ENCODE assay signal across 21 cellular contexts in genomic region chr13:110336681-110337080, GRCh38. TPM values are rescaled to one million over a fixed set of nuclear protein-coding genes. Genes with fewer than 3 reads are reported as not detected.
DNase-seq lines count a peak whose midpoint lies in the region; ATAC-seq and TF ChIP-seq lines count a peak whose summit lies in the region.
"Had no signal": no experiment of that assay in that cellular context is flagged by ENCODE, and none has a peak within 500 bp of the region (broad histone marks: within the 10 kb centered on the region; RNA-seq: fewer than 3 reads in every experiment).

No MANE protein-coding gene starts in this region.

- 61 to 68% methylated on average over 5 of the region's 5 CpGs for WGBS in lung, 2 donors
- WGBS in stomach, 5 donors = 52 to 72% (median 66%) methylated on average over 5 of the region's 5 CpGs

- no peak overlapping the region for H3K4me3 Mint-ChIP-seq in endothelial cell (ENCODE audit: unreplicated experiment)
- H3K4me3 Mint-ChIP-seq: activated CD4-positive, alpha-beta memory T cell treated with anti-CD3 and anti-CD28 coated beads, Interleukin-2, amount 10 ng/mL, durations not matched to agents 7 days and 5 days; activated naive CD4-positive, alpha-beta T cell treated with anti-CD3 and anti-CD28 coated beads, Interleukin-2, amount 10 ng/mL, durations not matched to agents 7 days and 5 days; activated T-cell treated with anti-CD3 and anti-CD28 coated beads, Interleukin-2, amount 50 U/mL, for 24 hours; CD4-positive, alpha-beta T cell had no signal

- H3K9me3 ChIP-seq in lung (ENCODE audit: control insufficient read depth in 2 of 2, insufficient read depth in 1 of 2, low read length in 1 of 2) (no peaks in the 10 kb centered on the region), stomach (no peaks in the 10 kb centered on the region)
- H3K9me3 ChIP-seq: HAP-1, MG63 had no signal

- H3K4me1 ChIP-seq in lung (ENCODE audit: control insufficient read depth in 2 of 2, insufficient read depth in 2 of 2, low read length in 2 of 2) (peaks cover 26 to 32% of the 10 kb centered on the region in 2 donors), stomach (peaks cover 2 to 97% (median 56%) of the 10 kb centered on the region in 4 donors)
- H3K4me1 ChIP-seq: HAP-1, parathyroid adenoma had no signal

- peak; percentile 5 for TF ChIP-seq EP300 in stomach (IDR thresholded peaks at IDR 0.05)

- DNase-seq in M059J (ENCODE audit: low read depth) = peak; percentile 80
- DNase-seq in endothelial cell (ENCODE audit: low spot score) = no peak
- no peak for DNase-seq in lung (ENCODE audit: low spot score)
- DNase-seq in stomach = no peak
- DNase-seq in AML-193 (lab: John Stamatoyannopoulos, UW) = no peak
- DNase-seq in T-helper 9 cell = no peak
- DNase-seq in NCI-H1105 treated with DMSO at 0.1 percent for 48 hours (lab: John Stamatoyannopoulos, UW) = no peak
- DNase-seq: activated CD4-positive, alpha-beta memory T cell treated with anti-CD3 and anti-CD28 coated beads, Interleukin-2, amount 10 ng/mL, durations not matched to agents 7 days and 5 days; activated naive CD4-positive, alpha-beta T cell treated with anti-CD3 and anti-CD28 coated beads, Interleukin-2, amount 10 ng/mL, durations not matched to agents 7 days and 5 days; activated T-cell treated with anti-CD3 and anti-CD28 coated beads, Interleukin-2, amount 50 U/mL, for 24 hours; CD4-positive, alpha-beta T cell; cortex of kidney; DMS53; MG63; small intestine; stimulated activated CD4-positive, alpha-beta T cell treated with anti-CD3 and anti-CD28 coated beads, Interleukin-4, amount 100 ng/mL, for 24 hours; T-helper 2 cell had no signal

- H3K27me3 Mint-ChIP-seq in endothelial cell (ENCODE audit: unreplicated experiment) = peaks cover 13% of the 10 kb centered on the region

- no peak overlapping the region for H3K4me3 ChIP-seq in lung
- H3K4me3 ChIP-seq in stomach = no peak overlapping the region
- H3K4me3 ChIP-seq: HAP-1, MG63 had no signal

- no peak for TF ChIP-seq CTCF in endothelial cell (IDR thresholded peaks at IDR 0.05; ENCODE audit: unreplicated experiment)
- TF ChIP-seq CTCF in lung (IDR thresholded peaks at IDR 0.05; ENCODE audit: control extremely low read depth, extremely low read depth) = no peak
- no peak for TF ChIP-seq CTCF in stomach (IDR thresholded peaks at IDR 0.05)

- H3K27ac Mint-ChIP-seq in endothelial cell (ENCODE audit: unreplicated experiment) = peak overlapping the region; percentile 15
- H3K27ac Mint-ChIP-seq: activated CD4-positive, alpha-beta memory T cell treated with anti-CD3 and anti-CD28 coated beads, Interleukin-2, amount 10 ng/mL, durations not matched to agents 7 days and 5 days; activated naive CD4-positive, alpha-beta T cell treated with anti-CD3 and anti-CD28 coated beads, Interleukin-2, amount 10 ng/mL, durations not matched to agents 7 days and 5 days; activated T-cell treated with anti-CD3 and anti-CD28 coated beads, Interleukin-2, amount 50 U/mL, for 24 hours; CD4-positive, alpha-beta T cell had no signal

- peaks cover 85% of the 10 kb centered on the region for H3K4me1 Mint-ChIP-seq in endothelial cell (ENCODE audit: unreplicated experiment)

- no peaks in the 10 kb centered on the region for H3K27me3 ChIP-seq in lung (ENCODE audit: control insufficient read depth, insufficient read depth)
- H3K27me3 ChIP-seq in stomach = no peaks in the 10 kb centered on the region
- H3K27me3 ChIP-seq: MG63 had no signal

- no peaks in the 10 kb centered on the region for H3K36me3 ChIP-seq in lung (ENCODE audit: control insufficient read depth in 2 of 2, insufficient read depth in 2 of 2, low read length in 2 of 2)
- no peaks in the 10 kb centered on the region for H3K36me3 ChIP-seq in stomach
- H3K36me3 ChIP-seq: HAP-1, MG63 had no signal

- no peaks in the 10 kb centered on the region for H3K9me3 Mint-ChIP-seq in endothelial cell (ENCODE audit: unreplicated experiment)
- H3K9me3 Mint-ChIP-seq: activated CD4-positive, alpha-beta memory T cell treated with anti-CD3 and anti-CD28 coated beads, Interleukin-2, amount 10 ng/mL, durations not matched to agents 7 days and 5 days; activated naive CD4-positive, alpha-beta T cell treated with anti-CD3 and anti-CD28 coated beads, Interleukin-2, amount 10 ng/mL, durations not matched to agents 7 days and 5 days; activated T-cell treated with anti-CD3 and anti-CD28 coated beads, Interleukin-2, amount 50 U/mL, for 24 hours; CD4-positive, alpha-beta T cell had no signal

- TF ChIP-seq POLR2A in stomach (IDR thresholded peaks at IDR 0.05) = no peak

- H3K27ac ChIP-seq in lung (ENCODE audit: low read depth in 1 of 2, low read length in 1 of 2) (peak overlapping the region; percentile 58 to 80), stomach (peak overlapping the region in 4 of 5 donors; percentile 85 to 92 (median 89))
- H3K27ac ChIP-seq: HL-60, parathyroid adenoma had no signal

- intact Hi-C loops in stomach (cut with DNase I; ENCODE audit: low total_unique reads) = no loop called here

- H3K36me3 Mint-ChIP-seq in endothelial cell (ENCODE audit: low read depth, unreplicated experiment) = peaks cover 48% of the 10 kb centered on the region
- H3K36me3 Mint-ChIP-seq: activated naive CD4-positive, alpha-beta T cell treated with anti-CD3 and anti-CD28 coated beads, Interleukin-2, amount 10 ng/mL, durations not matched to agents 7 days and 5 days had no signal

- no peak for ATAC-seq in lung (ENCODE audit: insufficient read depth, low FRiP score)
- no peak for ATAC-seq in GM19467 (IDR thresholded peaks at IDR 0.05; ENCODE audit: unreplicated experiment)

RNA-seq across cellular contexts. Expression of gene COL4A2, which starts 29.6 kb away (rescaled TPM):
- 110 and 205 TPM in 2 replicates for total RNA-seq in M059J (2014; rRNA removed; shearing (Covaris generic))
- total RNA-seq in endothelial cell (ENCODE audit: unreplicated experiment) (1,556 TPM), lung (100 to 1,000 TPM; 414 to 627 TPM), stomach (100 to 1,000 TPM; 134 to 531 (median 366) TPM)
- polyA plus RNA-seq in lung (100 to 1,000 TPM; 169 to 264 TPM), stomach (10 to 100 TPM; 24.0 to 96.6 (median 38.4) TPM)
- total RNA-seq: activated CD4-positive, alpha-beta memory T cell treated with anti-CD3 and anti-CD28 coated beads, Interleukin-2, amount 10 ng/mL, durations not matched to agents 7 days and 5 days; CD4-positive, alpha-beta T cell had no signal

RNA-seq across cellular contexts. Expression of gene COL4A1, which starts 29.7 kb away (rescaled TPM):
- 59.5 and 99.9 TPM in 2 replicates for total RNA-seq in M059J (2014; rRNA removed; shearing (Covaris generic))
- total RNA-seq in endothelial cell (ENCODE audit: unreplicated experiment) = 2,720 TPM
- total RNA-seq in lung = 1,000 to 10,000 TPM in 1 of 2 donors, 100 to 1,000 TPM in 1; 326 to 1,051 TPM
- polyA plus RNA-seq in lung = 100 to 1,000 TPM; 114 to 310 TPM
- total RNA-seq in stomach = 100 to 1,000 TPM; 132 to 798 (median 175) TPM
- polyA plus RNA-seq in stomach = 10 to 100 TPM; 18.8 to 59.0 (median 30.6) TPM
- total RNA-seq: activated CD4-positive, alpha-beta memory T cell treated with anti-CD3 and anti-CD28 coated beads, Interleukin-2, amount 10 ng/mL, durations not matched to agents 7 days and 5 days had no signal
